Comparison of ENCODE assay signal across 8 cellular contexts in the genomic region with DNA sequence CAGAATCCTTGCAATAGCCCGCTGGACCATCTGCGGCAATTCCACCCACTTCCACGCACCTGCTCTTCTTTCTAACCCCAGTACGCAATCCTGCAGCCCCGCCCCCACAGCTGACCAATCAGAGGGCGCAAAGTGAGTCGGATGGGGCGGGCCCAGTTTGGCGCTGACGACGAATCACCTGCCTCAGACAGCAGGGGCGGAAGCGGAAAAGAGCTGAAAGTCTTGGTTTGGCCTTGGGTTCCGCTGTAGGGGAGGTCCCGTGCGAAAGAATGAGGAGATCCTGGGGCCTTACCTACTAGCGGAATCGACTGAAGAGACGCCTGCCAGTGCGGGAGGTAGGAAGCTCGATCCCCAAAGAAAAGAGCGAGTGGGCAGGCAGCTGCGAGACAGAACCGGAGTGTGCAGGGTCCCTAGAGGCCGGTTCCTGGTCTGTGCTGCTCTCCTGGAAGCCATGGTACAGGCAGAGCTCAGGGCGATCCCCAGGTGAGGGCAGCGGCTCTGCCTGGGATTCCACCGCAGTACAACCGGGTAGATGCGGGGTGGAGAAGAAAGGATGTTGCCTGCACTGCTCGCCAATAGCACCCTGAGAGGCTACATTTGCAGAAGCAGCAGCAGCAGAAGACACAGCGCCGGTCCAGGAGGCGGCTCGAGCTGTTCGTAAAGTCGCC. TPM values are rescaled to one million over a fixed set of nuclear protein-coding genes. Genes with fewer than 3 reads are reported as not detected.
DNase-seq lines count a peak whose midpoint lies in the region; ATAC-seq, FAIRE-seq and TF ChIP-seq lines count a peak whose summit lies in the region.

A gene (plus strand): TSS at position 225 of the 668 bp plus-strand sequence. CDS start 560 bp downstream, outside the sequence.

- FAIRE-seq in bronchial epithelial cell (lab: Jason Lieb, UNC) = peak; percentile 70

- H3K4me1 ChIP-seq in iPS-20b (ENCODE audit: insufficient read depth, low read length) = peaks cover 10% of the 10 kb centered on the region; the same call in 1 of the 2 replicates

- H3K36me3 ChIP-seq in WERI-Rb-1 = peaks cover 22% of the 10 kb centered on the region
- H3K36me3 ChIP-seq in bronchial epithelial cell (ENCODE audit: control insufficient read depth, insufficient read depth, low read length) = no peaks in the 10 kb centered on the region
- peaks cover 14% of the 10 kb centered on the region; the same call in 1 of the 2 replicates for H3K36me3 ChIP-seq in iPS-20b (ENCODE audit: insufficient read depth, low read depth, low read length)

- DNase-seq in ACHN (peak; percentile 95), NCI-H2227 (lab: John Stamatoyannopoulos, UW; ENCODE audit: unreplicated experiment) (peak; percentile 95), WERI-Rb-1 (peak; percentile 99), bronchial epithelial cell (ENCODE audit: low read depth) (peak; percentile 89)

- TF ChIP-seq CTCF in WERI-Rb-1 (IDR thresholded peaks at IDR 0.05; ENCODE audit: low read depth, low read length) = 0 out of 2 replicates have a peak, but pooled peaks have one; percentile 8
- peak; percentile 31 for TF ChIP-seq CTCF in bronchial epithelial cell (IDR thresholded peaks at IDR 0.05; ENCODE audit: insufficient read depth, low read length, severe bottlenecking)

- H3K27me3 ChIP-seq in WERI-Rb-1 (ENCODE audit: insufficient read depth, low read depth, severe bottlenecking) (no peaks in the 10 kb centered on the region), bronchial epithelial cell (ENCODE audit: control insufficient read depth, insufficient read depth, low read length) (peaks cover 2% of the 10 kb centered on the region), iPS-20b (ENCODE audit: insufficient read depth, low read length) (no peaks in the 10 kb centered on the region)

- H3K4me3 ChIP-seq in WERI-Rb-1 (ENCODE audit: low read depth, low read length) (peak within 1 kb of the TSS; percentile 82), bronchial epithelial cell (ENCODE audit: low read depth, low read length) (peak within 1 kb of the TSS; percentile 93), iPS-20b (ENCODE audit: low read length) (peak within 1 kb of the TSS; percentile 95), skin epidermis (peak within 1 kb of the TSS; percentile 50 to 84 (median 72))

- peak within 1 kb of the TSS; percentile 93 for H3K9ac ChIP-seq in iPS-20b (ENCODE audit: low read depth, low read length)

- H3K9me3 ChIP-seq in WERI-Rb-1 (ENCODE audit: severe bottlenecking) (no peaks in the 10 kb centered on the region), iPS-20b (ENCODE audit: insufficient read depth, low read depth, low read length) (no peaks in the 10 kb centered on the region)

- in situ Hi-C loops in ACHN (cut with HindIII; ENCODE audit: low pct_ligation_motif_present, low pct_unique_long_range_greater_than_20kb, low sequenced_read_pairs) = no loop called here

- ATAC-seq in GM18873 (IDR thresholded peaks at IDR 0.05; ENCODE audit: low FRiP score, unreplicated experiment) (peak; percentile 100), HG03139 (IDR thresholded peaks at IDR 0.05; ENCODE audit: unreplicated experiment) (peak; percentile 100)

- H3K27ac ChIP-seq in WERI-Rb-1 (peak within 1 kb of the TSS; percentile 68), iPS-20b (ENCODE audit: low read length) (no peak within 1 kb of the TSS), skin epidermis (peak within 1 kb of the TSS; percentile 26 to 89 (median 84))

RNA-seq across cellular contexts. Expression of the gene that starts here (rescaled TPM):
- 34.9 and 51.3 TPM in 2 replicates for total RNA-seq in bronchial epithelial cell
